1 cellular context compared by ENCODE assay signal in genomic region chr1:226149806-226150205, GRCh38.
TF ChIP-seq lines count a peak whose summit lies in the region.

No MANE protein-coding gene starts in this region.

TF ChIP-seq in HepG2, 621 proteins besides CTCF, POLR2A, EP300 and RAD21:
- TF ChIP-seq ZNF770 (CRISPR knock-in tag; IDR thresholded peaks at IDR 0.05): peak; percentile 55
- TF ChIP-seq ZSCAN25 (CRISPR knock-in tag; IDR thresholded peaks at IDR 0.05): no peak
- TF ChIP-seq NAIF1 (CRISPR knock-in tag; IDR thresholded peaks at IDR 0.05; ENCODE audit: borderline replicate concordance): no peak
- no peak for TF ChIP-seq GMEB1 (CRISPR knock-in tag; IDR thresholded peaks at IDR 0.05; ENCODE audit: borderline replicate concordance)
- TF ChIP-seq, protein P1, sequence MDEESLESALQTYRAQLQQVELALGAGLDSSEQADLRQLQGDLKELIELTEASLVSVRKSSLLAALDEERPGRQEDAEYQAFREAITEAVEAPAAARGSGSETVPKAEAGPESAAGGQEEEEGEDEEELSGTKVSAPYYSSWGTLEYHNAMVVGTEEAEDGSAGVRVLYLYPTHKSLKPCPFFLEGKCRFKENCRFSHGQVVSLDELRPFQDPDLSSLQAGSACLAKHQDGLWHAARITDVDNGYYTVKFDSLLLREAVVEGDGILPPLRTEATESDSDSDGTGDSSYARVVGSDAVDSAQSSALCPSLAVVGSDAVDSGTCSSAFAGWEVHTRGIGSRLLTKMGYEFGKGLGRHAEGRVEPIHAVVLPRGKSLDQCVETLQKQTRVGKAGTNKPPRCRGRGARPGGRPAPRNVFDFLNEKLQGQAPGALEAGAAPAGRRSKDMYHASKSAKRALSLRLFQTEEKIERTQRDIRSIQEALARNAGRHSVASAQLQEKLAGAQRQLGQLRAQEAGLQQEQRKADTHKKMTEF (CRISPR knock-in tag; IDR thresholded peaks at IDR 0.05): no peak
- peak; percentile 20; the same call in 1 of the 2 replicates for TF ChIP-seq CEBPB (IDR thresholded peaks at IDR 0.05; ENCODE audit: borderline replicate concordance, low read depth, low read length)
TF ChIP-seq in HepG2: peak in this region for 2.
